ENCODE assay signal across 9 cellular contexts in genomic region chr7:40232242-40232929, GRCh38.
A peak's percentile ranks its signal among the peaks of the same experiment; 100 is the strongest.
DNase-seq lines count a peak whose midpoint lies in the region; ATAC-seq and TF ChIP-seq lines count a peak whose summit lies in the region.
"Had no signal": no experiment of that assay in that cellular context is flagged by ENCODE, and none has a peak within 500 bp of the region (broad histone marks: within the 10 kb centered on the region; RNA-seq: fewer than 3 reads in every experiment).

No MANE protein-coding gene starts in this region.

- no peaks in the 10 kb centered on the region for H3F3A ChIP-seq in OCI-LY1 (ENCODE audit: insufficient read depth, low read length)

- no peak overlapping the region for H2AFZ ChIP-seq in OCI-LY1 (ENCODE audit: low read length)

- H4K20me1 ChIP-seq in OCI-LY1 (ENCODE audit: insufficient read depth, low read length): no peaks in the 10 kb centered on the region

- no peaks in the 10 kb centered on the region for H3K9me2 ChIP-seq in OCI-LY1 (ENCODE audit: low read depth, low read length)

- H3K4me3 ChIP-seq in OCI-LY1 (ENCODE audit: low read depth, low read length, poor library complexity, severe bottlenecking): no peak overlapping the region

- H3K27me3 ChIP-seq in OCI-LY1 (ENCODE audit: insufficient read depth, low read length): no peaks in the 10 kb centered on the region

- H3K4me1 Mint-ChIP-seq in activated naive CD4-positive, alpha-beta T cell treated with anti-CD3 and anti-CD28 coated beads for 36 hours (ENCODE audit: low read depth): peaks cover 8% of the 10 kb centered on the region
- H3K4me1 Mint-ChIP-seq in nephron: no peaks in the 10 kb centered on the region

- DNase-seq in activated naive CD4-positive, alpha-beta T cell treated with anti-CD3 and anti-CD28 coated beads for 36 hours: peak; percentile 52
- DNase-seq in activated naive CD4-positive, alpha-beta T cell (lab: John Stamatoyannopoulos, UW): no peak
- peak; percentile 72 for DNase-seq in dermis blood vessel endothelial cell
- no peak for DNase-seq in COLO668 (lab: John Stamatoyannopoulos, UW; ENCODE audit: unreplicated experiment)

- no peaks in the 10 kb centered on the region for H3K79me2 ChIP-seq in OCI-LY1 (ENCODE audit: insufficient read depth, low read length)

- CTCF ChIA-PET in activated naive CD4-positive, alpha-beta T cell treated with anti-CD3 and anti-CD28 coated beads for 36 hours (lab: Charles Lee): interaction anchor here (0.6 to 2.6 kb wide), 19 partner anchors 10 to 1505 kb away, joined by 3 to 9 read pairs (median 4); no protein-coding TSS in a partner anchor

- H3K27ac Mint-ChIP-seq in activated naive CD4-positive, alpha-beta T cell treated with anti-CD3 and anti-CD28 coated beads for 36 hours: no peak overlapping the region
- H3K27ac Mint-ChIP-seq in nephron: peak overlapping the region; percentile 21 to 46 (median 32)
- H3K27ac Mint-ChIP-seq: dendritic cell treated with granulocyte-macrophage colony-stimulating factor and Interleukin-4, amounts not matched to agents 40 ng/mL and 50 ng/mL, for 4 days had no signal

- H3K4me2 ChIP-seq in OCI-LY1 (ENCODE audit: low read length): no peak overlapping the region

- H3K9me3 Mint-ChIP-seq in activated naive CD4-positive, alpha-beta T cell treated with anti-CD3 and anti-CD28 coated beads for 36 hours: no peaks in the 10 kb centered on the region
- no peaks in the 10 kb centered on the region for H3K9me3 Mint-ChIP-seq in nephron
- H3K9me3 Mint-ChIP-seq: dendritic cell treated with granulocyte-macrophage colony-stimulating factor and Interleukin-4, amounts not matched to agents 40 ng/mL and 50 ng/mL, for 4 days had no signal

- H3K27me3 Mint-ChIP-seq in activated naive CD4-positive, alpha-beta T cell treated with anti-CD3 and anti-CD28 coated beads for 36 hours (ENCODE audit: low read depth): no peaks in the 10 kb centered on the region
- no peaks in the 10 kb centered on the region for H3K27me3 Mint-ChIP-seq in nephron (ENCODE audit: low read depth)
- H3K27me3 Mint-ChIP-seq: dendritic cell treated with granulocyte-macrophage colony-stimulating factor and Interleukin-4, amounts not matched to agents 40 ng/mL and 50 ng/mL, for 4 days had no signal

- H3K4me3 Mint-ChIP-seq in activated naive CD4-positive, alpha-beta T cell treated with anti-CD3 and anti-CD28 coated beads for 36 hours: no peak overlapping the region
- H3K4me3 Mint-ChIP-seq in nephron: no peak overlapping the region
- H3K4me3 Mint-ChIP-seq: dendritic cell treated with granulocyte-macrophage colony-stimulating factor and Interleukin-4, amounts not matched to agents 40 ng/mL and 50 ng/mL, for 4 days had no signal

- peak; percentile 66 for TF ChIP-seq CTCF in OCI-LY1 (IDR thresholded peaks at IDR 0.05; ENCODE audit: low read length)
- peak; percentile 63 to 68 (median 64) for TF ChIP-seq CTCF in nephron (IDR thresholded peaks at IDR 0.05; ENCODE audit: unreplicated experiment in 3 of 3)

- no peaks in the 10 kb centered on the region for H3K4me1 ChIP-seq in OCI-LY1 (ENCODE audit: insufficient read depth, low read length, severe bottlenecking)

- H3K27ac ChIP-seq in OCI-LY1 (ENCODE audit: low read depth, low read length, poor library complexity, severe bottlenecking): no peak overlapping the region

- ATAC-seq in HG03196 (IDR thresholded peaks at IDR 0.05; ENCODE audit: unreplicated experiment) (peak; percentile 50), HG02840 (IDR thresholded peaks at IDR 0.05; ENCODE audit: low FRiP score, unreplicated experiment) (no peak)

- no peaks in the 10 kb centered on the region for H3K36me3 Mint-ChIP-seq in activated naive CD4-positive, alpha-beta T cell treated with anti-CD3 and anti-CD28 coated beads for 36 hours (ENCODE audit: low read depth)
- no peaks in the 10 kb centered on the region for H3K36me3 Mint-ChIP-seq in nephron (ENCODE audit: low read depth)

- H3K36me3 ChIP-seq in OCI-LY1 (ENCODE audit: insufficient read depth, low read length): no peaks in the 10 kb centered on the region

- H3K9ac ChIP-seq in OCI-LY1 (ENCODE audit: low read length): no peak overlapping the region

- no peaks in the 10 kb centered on the region for H3K9me3 ChIP-seq in OCI-LY1 (ENCODE audit: low read length)

- intact Hi-C loops in activated naive CD4-positive, alpha-beta T cell treated with anti-CD3 and anti-CD28 coated beads for 36 hours (cut with micrococcal nuclease): loop anchor here (1.0 to 5.0 kb wide), 4 partner anchors 80 to 1472 kb away; no protein-coding TSS in a partner anchor

Comparison
In these comparisons a context has a peak if more than half of its experiments do, and no peak if none do; other contexts are left out.
1. DNase-seq: peak in activated naive CD4-positive, alpha-beta T cell treated with anti-CD3 and anti-CD28 coated beads for 36 hours (single experiment) and dermis blood vessel endothelial cell (single experiment); none in activated naive CD4-positive, alpha-beta T cell (0 of 4) and COLO668 (single experiment).